Comparison of ENCODE assay signal across 8 cellular contexts in genomic region chr4:88672987-88673386, GRCh38. TPM values are rescaled to one million over a fixed set of nuclear protein-coding genes. Genes with fewer than 3 reads are reported as not detected.
A peak's percentile ranks its signal among the peaks of the same experiment; 100 is the strongest.
DNase-seq lines count a peak whose midpoint lies in the region; ATAC-seq and TF ChIP-seq lines count a peak whose summit lies in the region.

No MANE protein-coding gene starts in this region.

- H3K9me3 ChIP-seq in OCI-LY1 (ENCODE audit: low read length) (no peaks in the 10 kb centered on the region), mammary epithelial cell (replicated peaks; ENCODE audit: insufficient read depth, low read length) (no peaks in the 10 kb centered on the region), uterus (no peaks in the 10 kb centered on the region)

- dilution Hi-C loops in mammary epithelial cell (cut with HindIII; ENCODE audit: low sequenced_read_pairs): no loop called here

- no peaks in the 10 kb centered on the region for H3K79me2 ChIP-seq in OCI-LY1 (ENCODE audit: insufficient read depth, low read length)
- no peaks in the 10 kb centered on the region for H3K79me2 ChIP-seq in mammary epithelial cell (ENCODE audit: insufficient read depth, low read length)

- no peaks in the 10 kb centered on the region for H3K9me2 ChIP-seq in OCI-LY1 (ENCODE audit: low read depth, low read length)

- DNase-seq in SIG-M5 treated with dmso at 0.1 percent for 504 hours (lab: John Stamatoyannopoulos, UW; ENCODE audit: unreplicated experiment) (peak; percentile 36), SIG-M5 (lab: John Stamatoyannopoulos, UW) (no peak), H4 (ENCODE audit: low spot score) (peak; percentile 23), mammary epithelial cell (peak; percentile 10), myocyte (ENCODE audit: low read depth) (peak; percentile 37), uterus (no peak)

- no peak for TF ChIP-seq POLR2A in uterus (IDR thresholded peaks at IDR 0.05)

- H3K27me3 ChIP-seq in OCI-LY1 (ENCODE audit: insufficient read depth, low read length) (no peaks in the 10 kb centered on the region), mammary epithelial cell (ENCODE audit: insufficient read depth, low read length) (no peaks in the 10 kb centered on the region), uterus (no peaks in the 10 kb centered on the region)

- in situ Hi-C loops in mammary epithelial cell (cut with MboI; ENCODE audit: low sequenced_read_pairs in 2 of 2): no loop called here

- H4K20me1 ChIP-seq in OCI-LY1 (ENCODE audit: insufficient read depth, low read length) (no peaks in the 10 kb centered on the region), mammary epithelial cell (ENCODE audit: insufficient read depth, low read length) (no peaks in the 10 kb centered on the region)

- H3K9ac ChIP-seq in OCI-LY1 (ENCODE audit: low read length) (no peak overlapping the region), mammary epithelial cell (ENCODE audit: insufficient read depth, low read length) (no peak overlapping the region)

- H2AFZ ChIP-seq in OCI-LY1 (ENCODE audit: low read length) (no peak overlapping the region), mammary epithelial cell (ENCODE audit: low read depth, low read length) (no peak overlapping the region)

- H3K4me2 ChIP-seq in OCI-LY1 (ENCODE audit: low read length) (no peak overlapping the region), mammary epithelial cell (ENCODE audit: insufficient read depth, low read depth, low read length) (no peak overlapping the region)

- H3K36me3 ChIP-seq in OCI-LY1 (ENCODE audit: insufficient read depth, low read length): no peaks in the 10 kb centered on the region; the same call in 1 of the 2 replicates
- H3K36me3 ChIP-seq in mammary epithelial cell (ENCODE audit: insufficient read depth, low read length): peaks cover 20% of the 10 kb centered on the region
- H3K36me3 ChIP-seq in uterus: no peaks in the 10 kb centered on the region

- intact Hi-C loops in mammary epithelial cell (cut with micrococcal nuclease): no loop called here
- intact Hi-C loops in uterus (cut with DNase I; ENCODE audit: low total_unique reads): no loop called here

- BruUV-seq in mammary epithelial cell (replicated peaks; lab: Mats Ljungman, UMichigan): no TSS peak

- 71% methylated on average over 5 of the region's 5 CpGs for WGBS in mammary epithelial cell (ENCODE audit: low coverage, missing lambda C conversion rate)

- CTCF ChIA-PET in mammary epithelial cell (lab: Charles Lee; ENCODE audit: low non-redundant PET): interaction anchor here (0.7 kb wide), 1 partner anchor 79 kb away, joined by 5 read pairs; no protein-coding TSS in a partner anchor

- H3K4me1 ChIP-seq in OCI-LY1 (ENCODE audit: insufficient read depth, low read length, severe bottlenecking) (no peaks in the 10 kb centered on the region), mammary epithelial cell (ENCODE audit: insufficient read depth, low read length) (no peaks in the 10 kb centered on the region), uterus (no peaks in the 10 kb centered on the region)

- H3K27ac ChIP-seq in OCI-LY1 (ENCODE audit: low read depth, low read length, poor library complexity, severe bottlenecking) (no peak overlapping the region), mammary epithelial cell (ENCODE audit: insufficient read depth, low read depth, low read length) (no peak overlapping the region), uterus (no peak overlapping the region)

- H3F3A ChIP-seq in OCI-LY1 (ENCODE audit: insufficient read depth, low read length): no peaks in the 10 kb centered on the region

- H3K4me3 ChIP-seq in OCI-LY1 (ENCODE audit: low read depth, low read length, poor library complexity, severe bottlenecking): no peak overlapping the region
- H3K4me3 ChIP-seq in mammary epithelial cell (replicated peaks in 1 of 3; ENCODE audit: insufficient read depth in 1 of 3, low read depth in 2 of 3, low read length in 3 of 3): no peak overlapping the region
- no peak overlapping the region for H3K4me3 ChIP-seq in uterus

- TF ChIP-seq CTCF in OCI-LY1 (IDR thresholded peaks at IDR 0.05; ENCODE audit: low read length) (peak; percentile 73), mammary epithelial cell (conservative IDR thresholded peaks at IDR 0.05 in 1 of 2, IDR thresholded peaks at IDR 0.05 in 1 of 2; ENCODE audit: extremely low read depth in 1 of 2, insufficient read depth in 1 of 2, low read depth in 1 of 2, low read length in 2 of 2) (peak; percentile 49 to 50), uterus (IDR thresholded peaks at IDR 0.05) (peak in 2 of 4 experiments; percentile 37 to 51)

- ATAC-seq in HG03139 (IDR thresholded peaks at IDR 0.05; ENCODE audit: unreplicated experiment): no peak

RNA-seq across cellular contexts. Expression of gene NAP1L5, which starts 24.6 kb away (rescaled TPM):
- total RNA-seq in H4 (2014; rRNA removed; shearing (Covaris generic)): not detected in 2 replicates
- 1 to 10 TPM; 2.8 to 4.7 TPM for total RNA-seq in mammary epithelial cell
- 2.3 TPM for polyA plus RNA-seq in mammary epithelial cell
- polyA minus RNA-seq in mammary epithelial cell: 0.88 TPM
- 7.4 and 8.3 TPM in 2 replicates for total RNA-seq in myocyte
- polyA plus RNA-seq in myocyte (2012): 8.8 TPM
- total RNA-seq in uterus: 10 to 100 TPM in 2 of 4 donors, 1 to 10 TPM in 2; 3.8 to 15.6 (median 10.4) TPM

Comparison
In these comparisons a context has a peak if more than half of its experiments do, and no peak if none do; other contexts are left out.
1. DNase-seq: peak in SIG-M5 treated with dmso at 0.1 percent for 504 hours (single experiment), H4 (single experiment), mammary epithelial cell (single experiment) and myocyte (single experiment); none in SIG-M5 (single experiment) and uterus (0 of 2).